Comparison of ENCODE assay signal across 8 cellular contexts in the genomic region with DNA sequence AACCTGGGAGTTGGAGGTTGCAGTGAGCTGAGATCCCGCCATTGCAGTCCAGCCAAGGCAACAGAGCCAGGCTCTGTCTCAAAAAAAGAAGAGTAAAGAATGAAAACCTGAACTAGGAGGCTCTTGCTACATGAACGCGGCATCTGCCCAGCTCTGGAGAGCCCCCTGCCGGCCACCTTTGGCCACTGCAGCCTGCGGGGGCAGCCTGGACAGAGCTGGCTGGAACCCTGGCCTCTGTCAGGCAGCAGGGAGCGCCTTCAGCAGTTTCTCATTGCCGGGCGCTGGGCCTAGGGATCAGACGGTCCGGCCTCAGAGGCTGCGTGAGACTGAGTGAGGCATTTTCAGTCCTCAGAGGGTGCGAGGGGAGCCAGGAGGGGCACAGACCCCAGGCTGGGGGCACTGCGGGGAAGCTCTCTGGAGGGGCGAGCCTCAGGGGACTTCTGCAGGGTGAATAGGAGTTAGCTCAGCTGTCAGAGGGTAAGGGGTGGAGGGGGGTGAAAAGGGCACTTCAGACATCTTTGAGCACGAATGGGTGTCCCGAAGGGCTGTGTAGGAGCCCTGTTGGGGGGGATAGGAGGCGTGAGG. TPM values are rescaled to one million over a fixed set of nuclear protein-coding genes. Genes with fewer than 3 reads are reported as not detected.
A peak's percentile ranks its signal among the peaks of the same experiment; 100 is the strongest.
DNase-seq lines count a peak whose midpoint lies in the region; ATAC-seq and TF ChIP-seq lines count a peak whose summit lies in the region.

No MANE protein-coding gene starts in this region.

- intact Hi-C loops in left ventricle myocardium inferior (cut with micrococcal nuclease), result no loop called here

- peak overlapping the region; percentile 96 for H3K27ac ChIP-seq in left ventricle myocardium inferior (replicated peaks)

- ATAC-seq in GM18867 (IDR thresholded peaks at IDR 0.05; ENCODE audit: unreplicated experiment) (peak; percentile 67), GM18505 (IDR thresholded peaks at IDR 0.05; ENCODE audit: unreplicated experiment) (no peak)

- no peak overlapping the region for H3K4me3 ChIP-seq in AG09309 (ENCODE audit: control insufficient read depth, low read depth, low read length)
- H3K4me3 ChIP-seq in adipocyte (ENCODE audit: low read length), result no peak overlapping the region
- no peak overlapping the region for H3K4me3 ChIP-seq in left ventricle myocardium inferior

- H3K9me3 ChIP-seq in adipocyte (ENCODE audit: control insufficient read depth, low read length) (no peaks in the 10 kb centered on the region), left ventricle myocardium inferior (replicated peaks) (no peaks in the 10 kb centered on the region)

- no peak for DNase-seq in AG09309 (ENCODE audit: low read depth)
- DNase-seq in LoVo (ENCODE audit: low spot score), result peak; percentile 64
- DNase-seq in SW 1271 (lab: John Stamatoyannopoulos, UW), result peak; percentile 26 to 57
- peak; percentile 81 for DNase-seq in adipocyte (ENCODE audit: low read depth)
- peak; percentile 75 for DNase-seq in left ventricle myocardium inferior
- peak; percentile 95 for DNase-seq in retina

- peaks cover 9% of the 10 kb centered on the region for H3K4me1 ChIP-seq in adipocyte (ENCODE audit: control insufficient read depth, insufficient read depth, low read length)
- peaks cover 60% of the 10 kb centered on the region for H3K4me1 ChIP-seq in left ventricle myocardium inferior

- no peak for TF ChIP-seq POLR2A in GM18505 (IDR thresholded peaks at IDR 0.05; ENCODE audit: borderline replicate concordance, extremely low read depth, insufficient read depth, insufficient read length)

- TF ChIP-seq CTCF in AG09309 (IDR thresholded peaks at IDR 0.05; ENCODE audit: control insufficient read depth, insufficient read depth, low read depth, low read length, missing control alignments), result peak; percentile 100
- TF ChIP-seq CTCF in left ventricle myocardium inferior (IDR thresholded peaks at IDR 0.05; ENCODE audit: borderline replicate concordance), result peak; percentile 99

- H3K36me3 ChIP-seq in adipocyte (ENCODE audit: control insufficient read depth, insufficient read depth, low read length, severe bottlenecking) (no peaks in the 10 kb centered on the region), left ventricle myocardium inferior (peaks cover 6% of the 10 kb centered on the region)

- H3K27me3 ChIP-seq in adipocyte (replicated peaks; ENCODE audit: control insufficient read depth, insufficient read depth, low read length), result peaks cover 14% of the 10 kb centered on the region
- peaks cover 52% of the 10 kb centered on the region for H3K27me3 ChIP-seq in left ventricle myocardium inferior (ENCODE audit: low read depth)

- H3K9ac ChIP-seq in adipocyte (ENCODE audit: low read length), result no peak overlapping the region

RNA-seq across cellular contexts. Expression of a gene that starts 17.5 kb away (rescaled TPM):
- total RNA-seq in left ventricle myocardium inferior, result 46.7 TPM

RNA-seq across cellular contexts. Expression of a gene that starts 38.9 kb away (rescaled TPM):
- total RNA-seq in left ventricle myocardium inferior, result 0.80 TPM

RNA-seq across cellular contexts. Expression of a gene that starts 51.6 kb away (rescaled TPM):
- 297 TPM for total RNA-seq in left ventricle myocardium inferior
